Comparison of ENCODE assay signal across 19 cellular contexts in the genomic region with DNA sequence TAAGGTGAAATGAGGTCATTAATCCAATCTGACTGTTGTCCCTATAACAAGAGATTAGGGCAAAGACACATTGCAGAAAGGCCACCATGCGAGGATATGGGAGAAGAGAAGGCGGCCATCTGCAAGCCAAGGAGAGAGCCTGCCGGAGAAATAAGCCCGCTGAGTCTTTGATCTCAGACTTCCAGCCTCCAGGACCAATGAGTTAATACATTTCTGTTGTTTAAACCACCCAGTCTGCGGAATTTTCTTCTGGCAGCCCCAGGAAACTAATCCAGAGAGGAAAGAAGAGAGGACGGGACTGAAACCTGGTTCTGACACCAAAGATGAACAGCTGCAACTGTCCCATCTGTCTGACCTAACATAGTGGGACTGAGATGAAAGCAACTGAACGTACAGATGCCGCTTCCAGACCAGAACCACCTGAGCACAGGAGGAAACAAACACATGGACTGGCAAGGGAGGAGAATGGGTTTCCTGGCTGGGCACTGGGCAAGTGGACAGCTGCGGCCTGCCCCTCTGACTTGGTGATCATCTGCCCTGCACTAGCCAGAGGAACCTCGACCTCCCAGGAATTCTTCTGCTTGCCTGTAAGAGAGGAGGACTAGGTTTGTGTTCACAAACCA. TPM values are rescaled to one million over a fixed set of nuclear protein-coding genes. Genes with fewer than 3 reads are reported as not detected.
A peak's percentile ranks its signal among the peaks of the same experiment; 100 is the strongest.
DNase-seq lines count a peak whose midpoint lies in the region; ATAC-seq and TF ChIP-seq lines count a peak whose summit lies in the region.
"Had no signal": no experiment of that assay in that cellular context is flagged by ENCODE, and none has a peak within 500 bp of the region (broad histone marks: within the 10 kb centered on the region; RNA-seq: fewer than 3 reads in every experiment).

No MANE protein-coding gene starts in this region.

- no peak overlapping the region for H3K4me3 Mint-ChIP-seq in CD4-positive, alpha-beta T cell
- peak overlapping the region; percentile 8 for H3K4me3 Mint-ChIP-seq in endothelial cell (ENCODE audit: unreplicated experiment)
- H3K4me3 Mint-ChIP-seq: CD8-positive, alpha-beta T cell; naive B cell; T-helper 1 cell treated with Interleukin-12 subunit alpha and Interleukin-12 subunit beta and Interleukin-4 antibody, amounts not matched to agents 30 μg/mL and 1 μg/mL, for 36 hours had no signal

- no peak overlapping the region for H3K9ac ChIP-seq in trophoblast cell (ENCODE audit: low read length)

- no peaks in the 10 kb centered on the region for H3K9me3 ChIP-seq in CD4-positive, alpha-beta T cell (ENCODE audit: control insufficient read depth, low read length)
- H3K9me3 ChIP-seq in Panc1 (ENCODE audit: control insufficient read depth, insufficient read depth, low read depth, low read length) (no peaks in the 10 kb centered on the region), trophoblast cell (ENCODE audit: insufficient read depth, low read depth, low read length) (no peaks in the 10 kb centered on the region), thyroid gland (no peaks in the 10 kb centered on the region)
- H3K9me3 ChIP-seq: adrenal gland, colonic mucosa, gastroesophageal sphincter, HAP-1 had no signal

- CTCF ChIA-PET in CD4-positive, alpha-beta T cell (lab: Charles Lee): no interaction called here
- CTCF ChIA-PET in Panc1 (lab: Charles Lee): no interaction called here

- no peak overlapping the region for H2BK12ac ChIP-seq in trophoblast cell (ENCODE audit: low read length)

- H3K36me3 ChIP-seq in Panc1 (ENCODE audit: control insufficient read depth, insufficient read depth, low read length): no peaks in the 10 kb centered on the region
- H3K36me3 ChIP-seq in trophoblast cell (ENCODE audit: control insufficient read depth in 1 of 2, insufficient read depth in 2 of 2, low read length in 2 of 2): peaks cover 4 to 8% of the 10 kb centered on the region in 2 experiments
- H3K36me3 ChIP-seq in thyroid gland: no peaks in the 10 kb centered on the region
- H3K36me3 ChIP-seq: adrenal gland, colonic mucosa, gastroesophageal sphincter, HAP-1 had no signal

- H3K9me3 Mint-ChIP-seq in CD4-positive, alpha-beta T cell: no peaks in the 10 kb centered on the region
- no peaks in the 10 kb centered on the region for H3K9me3 Mint-ChIP-seq in endothelial cell (ENCODE audit: unreplicated experiment)
- H3K9me3 Mint-ChIP-seq: activated T-helper 2 cell treated with anti-CD3 and anti-CD28 coated beads, Interferon-gamma antibody, Interleukin-2, Interleukin-4, amounts not matched to agents 10 μg/mL and 5 μg/mL and 100 μg/mL, durations not matched to agents 14 hours and 24 hours and 36 hours; CD8-positive, alpha-beta T cell; naive B cell; T-helper 1 cell treated with Interleukin-12 subunit alpha and Interleukin-12 subunit beta and Interleukin-4 antibody, amounts not matched to agents 30 μg/mL and 1 μg/mL, for 36 hours had no signal

- H2BK5ac ChIP-seq in trophoblast cell (ENCODE audit: low read depth, low read length, poor library complexity): no peak overlapping the region

- no peak overlapping the region for H3K14ac ChIP-seq in trophoblast cell (ENCODE audit: low read length)

- no peaks in the 10 kb centered on the region for H3K27me3 Mint-ChIP-seq in CD4-positive, alpha-beta T cell
- H3K27me3 Mint-ChIP-seq in endothelial cell (ENCODE audit: unreplicated experiment): peaks cover 8% of the 10 kb centered on the region
- H3K27me3 Mint-ChIP-seq: naive B cell had no signal

- POLR2A ChIA-PET in CD4-positive, alpha-beta T cell (lab: Charles Lee): no interaction called here
- POLR2A ChIA-PET in Panc1 (lab: Charles Lee): interaction anchor here (0.6 kb wide), 1 partner anchor 21 kb away, joined by 4 read pairs; no protein-coding TSS in a partner anchor

- peaks cover 14% of the 10 kb centered on the region for H3K79me2 ChIP-seq in trophoblast cell (ENCODE audit: control insufficient read depth, insufficient read depth, low read length, poor library complexity)

- H3K27ac ChIP-seq in CD4-positive, alpha-beta T cell (ENCODE audit: low read depth, low read length): no peak overlapping the region
- H3K27ac ChIP-seq in Panc1 (ENCODE audit: low read length): peak overlapping the region; percentile 97
- H3K27ac ChIP-seq in trophoblast cell (ENCODE audit: low read depth, low read length): no peak overlapping the region
- no peak overlapping the region for H3K27ac ChIP-seq in thyroid gland
- H3K27ac ChIP-seq: colonic mucosa, gastroesophageal sphincter had no signal

- H4K91ac ChIP-seq in trophoblast cell (ENCODE audit: low read depth, low read length): no peak overlapping the region

- ATAC-seq in CD4-positive, alpha-beta T cell (ENCODE audit: poor library complexity): no peak
- no peak for ATAC-seq in Panc1
- ATAC-seq: CD8-positive, alpha-beta T cell; gastroesophageal sphincter had no signal

- no peak overlapping the region for H2BK120ac ChIP-seq in trophoblast cell (ENCODE audit: insufficient read depth, low read length, poor library complexity)

- no CpG with 5 or more reads among the region's 10 CpGs for WGBS in trophoblast cell (ENCODE audit: extremely low coverage, insufficient coverage, insufficient read length)
- 90% methylated on average over 10 of the region's 10 CpGs for WGBS in thyroid gland, 2 donors

- H3K18ac ChIP-seq in trophoblast cell (ENCODE audit: low read length): peak overlapping the region; percentile 1

- H3K4me3 ChIP-seq in Panc1 (ENCODE audit: low read depth in 2 of 2, low read length in 2 of 2): 0 out of 4 replicates have a peak overlapping the region, but pooled peaks of 1 of the 2 experiments have one; percentile 3
- no peak overlapping the region for H3K4me3 ChIP-seq in trophoblast cell (ENCODE audit: low read depth, low read length)
- no peak overlapping the region for H3K4me3 ChIP-seq in thyroid gland (replicated peaks in 1 of 3)
- H3K4me3 ChIP-seq: adrenal gland, colonic mucosa, gastroesophageal sphincter, HAP-1 had no signal

- TF ChIP-seq POLR2A in thyroid gland (IDR thresholded peaks at IDR 0.05): no peak

- no peak overlapping the region for H2AK5ac ChIP-seq in trophoblast cell (ENCODE audit: low read length)

- no peak for DNase-seq in CD4-positive, alpha-beta T cell
- DNase-seq in Panc1 (ENCODE audit: low read depth, low spot score) (no peak), endothelial cell (ENCODE audit: low spot score) (no peak), trophoblast cell (no peak), thyroid gland (no peak), islet precursor cell (no peak), T1000 (lab: John Stamatoyannopoulos, UW) (no peak)
- no peak for DNase-seq in activated CD4-positive, alpha-beta T cell treated with anti-CD3 and anti-CD28 coated beads, Interleukin-2, amount 50 U/mL, for 48 hours
- DNase-seq: adrenal gland; CD8-positive, alpha-beta T cell; colonic mucosa; DND-41; naive B cell; NCI-H1417; NK-92 treated with Interleukin-12 subunit alpha and Interleukin-12 subunit beta, amount 100 ng/mL, for 24 hours had no signal

- no TSS peak for BruUV-seq in Panc1 (replicated peaks; lab: Mats Ljungman, UMichigan)

- H3K4me1 Mint-ChIP-seq in CD4-positive, alpha-beta T cell (ENCODE audit: low read depth): peaks cover 89% of the 10 kb centered on the region
- peaks cover 77% of the 10 kb centered on the region for H3K4me1 Mint-ChIP-seq in endothelial cell (ENCODE audit: unreplicated experiment)

- H3K27ac Mint-ChIP-seq in CD4-positive, alpha-beta T cell: peak overlapping the region; percentile 42
- peak overlapping the region; percentile 25 for H3K27ac Mint-ChIP-seq in endothelial cell (ENCODE audit: unreplicated experiment)
- H3K27ac Mint-ChIP-seq: activated T-helper 2 cell treated with anti-CD3 and anti-CD28 coated beads, Interferon-gamma antibody, Interleukin-2, Interleukin-4, amounts not matched to agents 10 μg/mL and 5 μg/mL and 100 μg/mL, durations not matched to agents 14 hours and 24 hours and 36 hours; CD8-positive, alpha-beta T cell; T-helper 1 cell treated with Interleukin-12 subunit alpha and Interleukin-12 subunit beta and Interleukin-4 antibody, amounts not matched to agents 30 μg/mL and 1 μg/mL, for 36 hours had no signal

- peak overlapping the region; percentile 1 for H3K4ac ChIP-seq in trophoblast cell (ENCODE audit: low read depth, low read length)

- H3K36me3 Mint-ChIP-seq in CD4-positive, alpha-beta T cell (ENCODE audit: low read depth): peaks cover 4% of the 10 kb centered on the region
- H3K36me3 Mint-ChIP-seq in endothelial cell (ENCODE audit: low read depth, unreplicated experiment): peaks cover 11% of the 10 kb centered on the region
- H3K36me3 Mint-ChIP-seq: naive B cell had no signal

- H2AFZ ChIP-seq in trophoblast cell (ENCODE audit: insufficient read depth, low read length, poor library complexity): no peak overlapping the region

- H3K23ac ChIP-seq in trophoblast cell (ENCODE audit: low read length): no peak overlapping the region

- no peak overlapping the region for H4K12ac ChIP-seq in trophoblast cell (ENCODE audit: low read depth, low read length)

- peaks cover 2% of the 10 kb centered on the region for H3K79me1 ChIP-seq in trophoblast cell (ENCODE audit: low read length)

- H3K27me3 ChIP-seq in CD4-positive, alpha-beta T cell (ENCODE audit: control insufficient read depth, insufficient read depth, low read length): no peaks in the 10 kb centered on the region
- H3K27me3 ChIP-seq in Panc1 (ENCODE audit: control insufficient read depth, insufficient read depth, low read length) (no peaks in the 10 kb centered on the region), trophoblast cell (ENCODE audit: insufficient read depth, low read length) (no peaks in the 10 kb centered on the region), thyroid gland (no peaks in the 10 kb centered on the region)
- H3K27me3 ChIP-seq: adrenal gland, colonic mucosa, gastroesophageal sphincter had no signal

- intact Hi-C loops in CD4-positive, alpha-beta T cell (cut with DNase I, micrococcal nuclease): no loop called here
- intact Hi-C loops in Panc1 (cut with micrococcal nuclease; ENCODE audit: unreplicated experiment): no loop called here
- intact Hi-C loops in thyroid gland (cut with DNase I): no loop called here

- H3K4me1 ChIP-seq in Panc1 (ENCODE audit: control insufficient read depth, insufficient read depth, low read length): peaks cover 96% of the 10 kb centered on the region
- peaks cover 20 to 26% of the 10 kb centered on the region in 2 experiments for H3K4me1 ChIP-seq in trophoblast cell (ENCODE audit: control insufficient read depth in 1 of 2, insufficient read depth in 2 of 2, low read length in 2 of 2)
- H3K4me1 ChIP-seq in thyroid gland: peaks cover 34 to 80% of the 10 kb centered on the region in 2 donors
- H3K4me1 ChIP-seq: colonic mucosa had no signal

- in situ Hi-C loops in Panc1 (cut with HindIII; ENCODE audit: low pct_unique_long_range_greater_than_20kb, low sequenced_read_pairs): no loop called here

- no peak overlapping the region for H3K4me2 ChIP-seq in trophoblast cell (ENCODE audit: low read length)

- TF ChIP-seq CTCF in CD4-positive, alpha-beta T cell (IDR thresholded peaks at IDR 0.05): no peak
- TF ChIP-seq CTCF in Panc1 (IDR thresholded peaks at IDR 0.05): no peak
- TF ChIP-seq CTCF in endothelial cell (IDR thresholded peaks at IDR 0.05; ENCODE audit: unreplicated experiment): no peak
- TF ChIP-seq CTCF in thyroid gland (IDR thresholded peaks at IDR 0.05): no peak

- H4K8ac ChIP-seq in trophoblast cell (ENCODE audit: low read depth, low read length): no peak overlapping the region

RNA-seq across cellular contexts. Expression of a gene that starts 32.3 kb away (rescaled TPM):
- total RNA-seq in CD4-positive, alpha-beta T cell: 10 to 100 TPM; 10.5 to 11.3 TPM
- total RNA-seq in Panc1 (2021; ENCODE audit: unreplicated experiment): 66.0 TPM
- 61.2 TPM for polyA plus RNA-seq in Panc1 (2012; ENCODE audit: insufficient read length)
- 120 TPM for total RNA-seq in endothelial cell (ENCODE audit: unreplicated experiment)
- polyA plus RNA-seq in trophoblast cell (2013): 44.1 and 47.0 TPM in 2 replicates
- total RNA-seq in thyroid gland: 100 to 1,000 TPM in 3 of 4 donors, 10 to 100 TPM in 1; 96.0 to 142 (median 131) TPM
